ENCODE assay signal across 8 cellular contexts in genomic region chr20:62953167-62953838, GRCh38. TPM values are rescaled to one million over a fixed set of nuclear protein-coding genes. Genes with fewer than 3 reads are reported as not detected.
A peak's percentile ranks its signal among the peaks of the same experiment; 100 is the strongest.
DNase-seq lines count a peak whose midpoint lies in the region; ATAC-seq and TF ChIP-seq lines count a peak whose summit lies in the region.

No MANE protein-coding gene starts in this region.

- intact Hi-C loops in lower lobe of right lung (cut with DNase I) = no loop called here

- no peaks in the 10 kb centered on the region for H3K27me3 Mint-ChIP-seq in activated T-cell treated with anti-CD3 and anti-CD28 coated beads, Interleukin-2, amount 50 U/mL, for 4 hours (ENCODE audit: low read depth)

- H3K9me3 Mint-ChIP-seq in activated T-cell treated with anti-CD3 and anti-CD28 coated beads, Interleukin-2, amount 50 U/mL, for 4 hours = no peaks in the 10 kb centered on the region

- no peaks in the 10 kb centered on the region for H3K9me3 ChIP-seq in lower lobe of right lung

- peak in 1 of 2 donors; percentile 1 for ATAC-seq in activated T-cell treated with anti-CD3 and anti-CD28 coated beads, Interleukin-2, amount 50 U/mL, for 4 hours
- peak; percentile 9 to 10 for ATAC-seq in lower lobe of right lung

- H3K4me1 ChIP-seq in lower lobe of right lung (peaks cover 30% of the 10 kb centered on the region), urinary bladder (ENCODE audit: insufficient read depth) (no peaks in the 10 kb centered on the region)

- WGBS in urinary bladder = 70% methylated on average over 16 of the region's 16 CpGs

- H3K4me1 Mint-ChIP-seq in activated T-cell treated with anti-CD3 and anti-CD28 coated beads, Interleukin-2, amount 50 U/mL, for 4 hours (ENCODE audit: low read depth) = peaks cover 25% of the 10 kb centered on the region

- H3K36me3 ChIP-seq in lower lobe of right lung = peaks cover 20% of the 10 kb centered on the region
- H3K36me3 ChIP-seq in urinary bladder (ENCODE audit: insufficient read depth) = no peaks in the 10 kb centered on the region

- peaks cover 17% of the 10 kb centered on the region for H3K36me3 Mint-ChIP-seq in activated T-cell treated with anti-CD3 and anti-CD28 coated beads, Interleukin-2, amount 50 U/mL, for 4 hours (ENCODE audit: insufficient read depth)

- H3K27me3 ChIP-seq in lower lobe of right lung (ENCODE audit: low read depth) = no peaks in the 10 kb centered on the region

- TF ChIP-seq CTCF in lower lobe of right lung (IDR thresholded peaks at IDR 0.05) = no peak

- H3K4me3 ChIP-seq in lower lobe of right lung = peak overlapping the region; percentile 53
- H3K4me3 ChIP-seq in urinary bladder (ENCODE audit: low read depth, low read length) = peak overlapping the region; percentile 5

- peak overlapping the region; percentile 70 for H3K27ac ChIP-seq in angular gyrus (ENCODE audit: low read depth, low read length)
- H3K27ac ChIP-seq in lower lobe of right lung = peak overlapping the region; percentile 89
- peak overlapping the region; percentile 83 for H3K27ac ChIP-seq in urinary bladder (ENCODE audit: low read depth)

- no peak for DNase-seq in activated T-cell treated with anti-CD3 and anti-CD28 coated beads, Interleukin-2, amount 50 U/mL, for 4 hours
- DNase-seq in activated T-cell treated with anti-CD3 and anti-CD28 coated beads, Interleukin-2, amount 50 U/mL, for 1 hour = no peak
- peak; percentile 45 for DNase-seq in lower lobe of right lung
- DNase-seq in inferior parietal cortex (ENCODE audit: extremely low spot score) = no peak
- no peak for DNase-seq in NCI-H1930 (lab: John Stamatoyannopoulos, UW)
- DNase-seq in activated CD4-positive, alpha-beta T cell treated with anti-CD3 and anti-CD28 coated beads, Interleukin-2, amount 50 U/mL, for 1 hour = no peak

- peak overlapping the region; percentile 43 for H3K4me3 Mint-ChIP-seq in activated T-cell treated with anti-CD3 and anti-CD28 coated beads, Interleukin-2, amount 50 U/mL, for 4 hours

RNA-seq across cellular contexts. Expression of gene SLC17A9, which starts 0.8 kb away (rescaled TPM):
- total RNA-seq in activated T-cell treated with anti-CD3 and anti-CD28 coated beads, Interleukin-2, amount 50 U/mL, for 4 hours = 10 to 100 TPM in 2 of 3 donors, 1 to 10 TPM in 1; 6.8 to 16.1 (median 13.3) TPM
- total RNA-seq in lower lobe of right lung (10.4 TPM), urinary bladder (8.9 TPM)
- 3.2 TPM for polyA plus RNA-seq in urinary bladder

RNA-seq across cellular contexts. Expression of gene GID8, which starts 15.4 kb away (rescaled TPM):
- 10 to 100 TPM; 42.7 to 52.9 (median 47.4) TPM for total RNA-seq in activated T-cell treated with anti-CD3 and anti-CD28 coated beads, Interleukin-2, amount 50 U/mL, for 4 hours
- total RNA-seq in lower lobe of right lung (26.2 TPM), urinary bladder (32.0 TPM)
- polyA plus RNA-seq in urinary bladder = 21.4 TPM

RNA-seq across cellular contexts. Expression of gene DIDO1, which starts 27.0 kb away (rescaled TPM):
- total RNA-seq in activated T-cell treated with anti-CD3 and anti-CD28 coated beads, Interleukin-2, amount 50 U/mL, for 4 hours = 10 to 100 TPM; 44.9 to 49.9 (median 47.4) TPM
- total RNA-seq in lower lobe of right lung (54.6 TPM), urinary bladder (50.1 TPM)
- polyA plus RNA-seq in urinary bladder = 44.1 TPM

RNA-seq across cellular contexts. Expression of gene BHLHE23, which starts 53.5 kb away (rescaled TPM):
- total RNA-seq in activated T-cell treated with anti-CD3 and anti-CD28 coated beads, Interleukin-2, amount 50 U/mL, for 4 hours = not detected
- not detected for total RNA-seq in lower lobe of right lung
- 0.26 TPM for total RNA-seq in urinary bladder
- polyA plus RNA-seq in urinary bladder = not detected
